ENCODE assay signal across 1 cellular context in the genomic region with DNA sequence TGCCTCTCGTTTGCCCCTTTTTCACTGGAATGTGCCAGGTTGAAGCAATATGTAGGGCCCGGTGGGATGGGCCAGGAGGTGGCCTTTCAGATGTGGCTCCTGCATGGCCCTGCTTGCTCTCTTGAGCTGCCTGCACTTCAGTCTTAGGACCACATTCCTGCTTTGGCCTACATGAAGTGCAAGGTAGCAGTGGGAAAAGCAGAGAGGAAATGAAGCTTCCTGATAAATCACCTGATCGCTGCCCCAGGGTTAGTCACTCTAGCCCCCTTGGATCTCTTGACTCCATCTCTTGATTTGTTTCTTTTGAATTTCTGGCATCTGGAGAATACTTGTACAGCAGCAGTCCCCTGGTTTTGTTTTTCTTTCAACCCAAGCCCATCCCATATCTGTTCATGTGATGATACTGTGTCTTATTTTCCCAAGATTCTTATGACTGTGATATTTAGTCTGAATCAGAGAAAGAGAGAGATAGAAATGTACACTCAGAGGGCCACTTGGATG.
TF ChIP-seq lines count a peak whose summit lies in the region.

No MANE protein-coding gene starts in this region.

TF ChIP-seq in IMR-90, 13 proteins besides CTCF, POLR2A, EP300 and RAD21 (continued from another document):
- no peak for TF ChIP-seq MAZ (IDR thresholded peaks at IDR 0.05; ENCODE audit: borderline replicate concordance, low read depth, low read length)
- TF ChIP-seq BHLHE40 (IDR thresholded peaks at IDR 0.05; ENCODE audit: low read depth, low read length), result no peak
- no peak for TF ChIP-seq NFE2L2 (IDR thresholded peaks at IDR 0.05; ENCODE audit: low read depth, low read length)
- no peak for TF ChIP-seq CHD1 (IDR thresholded peaks at IDR 0.05; ENCODE audit: low read depth, low read length)
